ENCODE assay signal across 1 cellular context in the genomic region with DNA sequence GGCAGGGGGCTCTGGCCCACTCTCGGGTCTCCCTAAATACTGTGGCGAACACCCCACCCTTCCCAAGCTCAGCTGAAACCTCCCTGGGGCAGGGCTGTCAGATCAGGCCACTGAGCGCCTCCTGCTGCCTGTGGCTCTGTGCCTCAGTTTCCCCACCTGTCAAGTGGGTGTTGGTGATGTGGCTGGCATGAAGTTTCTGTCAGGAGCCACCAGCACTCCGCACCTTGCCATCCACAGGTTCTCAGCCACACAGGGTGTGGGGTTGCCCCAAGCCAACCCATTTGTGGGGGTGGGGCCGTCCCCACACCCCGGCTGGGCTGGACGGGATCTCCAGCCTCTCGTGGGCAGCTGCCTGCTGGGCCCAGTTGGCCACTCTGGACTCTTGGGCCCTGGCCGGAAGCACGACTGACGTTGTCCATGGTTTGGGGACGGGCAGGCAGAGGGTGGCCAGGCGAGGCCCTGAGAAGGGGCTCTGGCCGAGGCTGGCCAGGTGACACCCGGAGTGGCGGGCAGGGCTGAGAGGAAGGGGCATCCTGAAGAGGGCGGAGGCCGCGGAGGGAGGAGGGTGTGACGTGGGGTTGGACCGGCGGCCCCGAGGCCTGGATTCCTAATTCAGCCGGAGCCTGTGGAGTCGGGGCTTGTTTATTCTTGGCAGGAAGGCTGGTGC.
TF ChIP-seq lines count a peak whose summit lies in the region.

No MANE protein-coding gene starts in this region.

TF ChIP-seq in HepG2, 621 proteins besides CTCF, POLR2A, EP300 and RAD21 (continues in another document):
- TF ChIP-seq GATAD2A (CRISPR knock-in tag; IDR thresholded peaks at IDR 0.05) (peak; percentile 31; the same call in 1 of the 2 replicates), BRCA1 (CRISPR knock-in tag; IDR thresholded peaks at IDR 0.05) (no peak), ZNF605 (CRISPR knock-in tag; IDR thresholded peaks at IDR 0.05) (0 out of 2 replicates have a peak, but pooled peaks have one; percentile 22), SMC3 (IDR thresholded peaks at IDR 0.05; ENCODE audit: low read length) (no peak), ZNF317 (CRISPR knock-in tag; IDR thresholded peaks at IDR 0.05) (no peak), NONO (IDR thresholded peaks at IDR 0.05) (no peak), NONO (CRISPR knock-in tag; conservative IDR thresholded peaks at IDR 0.05) (no peak), PHF21A (CRISPR knock-in tag; IDR thresholded peaks at IDR 0.05) (peak; percentile 48; the same call in 1 of the 2 replicates), CHD4 (IDR thresholded peaks at IDR 0.05; ENCODE audit: borderline replicate concordance, low read length) (no peak), RXRA (CRISPR knock-in tag; IDR thresholded peaks at IDR 0.05) (no peak; the same call in 1 of the 2 replicates), NFE2L2 (IDR thresholded peaks at IDR 0.05; ENCODE audit: low read length) (no peak), NKX3-1 (CRISPR knock-in tag; IDR thresholded peaks at IDR 0.05) (no peak), ZFY (CRISPR knock-in tag; IDR thresholded peaks at IDR 0.05) (0 out of 2 replicates have a peak, but pooled peaks have one; percentile 25), GABPB1 (CRISPR knock-in tag; IDR thresholded peaks at IDR 0.05) (peak; percentile 51), ZSCAN9 (CRISPR knock-in tag; IDR thresholded peaks at IDR 0.05; ENCODE audit: borderline replicate concordance) (0 out of 2 replicates have a peak, but pooled peaks have one; percentile 36)
- TF ChIP-seq, protein P1, sequence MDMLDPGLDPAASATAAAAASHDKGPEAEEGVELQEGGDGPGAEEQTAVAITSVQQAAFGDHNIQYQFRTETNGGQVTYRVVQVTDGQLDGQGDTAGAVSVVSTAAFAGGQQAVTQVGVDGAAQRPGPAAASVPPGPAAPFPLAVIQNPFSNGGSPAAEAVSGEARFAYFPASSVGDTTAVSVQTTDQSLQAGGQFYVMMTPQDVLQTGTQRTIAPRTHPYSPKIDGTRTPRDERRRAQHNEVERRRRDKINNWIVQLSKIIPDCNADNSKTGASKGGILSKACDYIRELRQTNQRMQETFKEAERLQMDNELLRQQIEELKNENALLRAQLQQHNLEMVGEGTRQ (IDR thresholded peaks at IDR 0.05; ENCODE audit: low read depth, low read length), result no peak
- TF ChIP-seq, protein P1 (CRISPR knock-in tag; IDR thresholded peaks at IDR 0.05; ENCODE audit: borderline replicate concordance), result no peak
- TF ChIP-seq, protein P2, sequence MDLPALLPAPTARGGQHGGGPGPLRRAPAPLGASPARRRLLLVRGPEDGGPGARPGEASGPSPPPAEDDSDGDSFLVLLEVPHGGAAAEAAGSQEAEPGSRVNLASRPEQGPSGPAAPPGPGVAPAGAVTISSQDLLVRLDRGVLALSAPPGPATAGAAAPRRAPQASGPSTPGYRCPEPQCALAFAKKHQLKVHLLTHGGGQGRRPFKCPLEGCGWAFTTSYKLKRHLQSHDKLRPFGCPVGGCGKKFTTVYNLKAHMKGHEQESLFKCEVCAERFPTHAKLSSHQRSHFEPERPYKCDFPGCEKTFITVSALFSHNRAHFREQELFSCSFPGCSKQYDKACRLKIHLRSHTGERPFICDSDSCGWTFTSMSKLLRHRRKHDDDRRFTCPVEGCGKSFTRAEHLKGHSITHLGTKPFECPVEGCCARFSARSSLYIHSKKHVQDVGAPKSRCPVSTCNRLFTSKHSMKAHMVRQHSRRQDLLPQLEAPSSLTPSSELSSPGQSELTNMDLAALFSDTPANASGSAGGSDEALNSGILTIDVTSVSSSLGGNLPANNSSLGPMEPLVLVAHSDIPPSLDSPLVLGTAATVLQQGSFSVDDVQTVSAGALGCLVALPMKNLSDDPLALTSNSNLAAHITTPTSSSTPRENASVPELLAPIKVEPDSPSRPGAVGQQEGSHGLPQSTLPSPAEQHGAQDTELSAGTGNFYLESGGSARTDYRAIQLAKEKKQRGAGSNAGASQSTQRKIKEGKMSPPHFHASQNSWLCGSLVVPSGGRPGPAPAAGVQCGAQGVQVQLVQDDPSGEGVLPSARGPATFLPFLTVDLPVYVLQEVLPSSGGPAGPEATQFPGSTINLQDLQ (CRISPR knock-in tag; IDR thresholded peaks at IDR 0.05), result no peak
- TF ChIP-seq, protein P3, sequence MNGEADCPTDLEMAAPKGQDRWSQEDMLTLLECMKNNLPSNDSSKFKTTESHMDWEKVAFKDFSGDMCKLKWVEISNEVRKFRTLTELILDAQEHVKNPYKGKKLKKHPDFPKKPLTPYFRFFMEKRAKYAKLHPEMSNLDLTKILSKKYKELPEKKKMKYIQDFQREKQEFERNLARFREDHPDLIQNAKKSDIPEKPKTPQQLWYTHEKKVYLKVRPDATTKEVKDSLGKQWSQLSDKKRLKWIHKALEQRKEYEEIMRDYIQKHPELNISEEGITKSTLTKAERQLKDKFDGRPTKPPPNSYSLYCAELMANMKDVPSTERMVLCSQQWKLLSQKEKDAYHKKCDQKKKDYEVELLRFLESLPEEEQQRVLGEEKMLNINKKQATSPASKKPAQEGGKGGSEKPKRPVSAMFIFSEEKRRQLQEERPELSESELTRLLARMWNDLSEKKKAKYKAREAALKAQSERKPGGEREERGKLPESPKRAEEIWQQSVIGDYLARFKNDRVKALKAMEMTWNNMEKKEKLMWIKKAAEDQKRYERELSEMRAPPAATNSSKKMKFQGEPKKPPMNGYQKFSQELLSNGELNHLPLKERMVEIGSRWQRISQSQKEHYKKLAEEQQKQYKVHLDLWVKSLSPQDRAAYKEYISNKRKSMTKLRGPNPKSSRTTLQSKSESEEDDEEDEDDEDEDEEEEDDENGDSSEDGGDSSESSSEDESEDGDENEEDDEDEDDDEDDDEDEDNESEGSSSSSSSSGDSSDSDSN (CRISPR knock-in tag; IDR thresholded peaks at IDR 0.05), result peak; percentile 22; the same call in 1 of the 2 replicates
- TF ChIP-seq, protein P4, sequence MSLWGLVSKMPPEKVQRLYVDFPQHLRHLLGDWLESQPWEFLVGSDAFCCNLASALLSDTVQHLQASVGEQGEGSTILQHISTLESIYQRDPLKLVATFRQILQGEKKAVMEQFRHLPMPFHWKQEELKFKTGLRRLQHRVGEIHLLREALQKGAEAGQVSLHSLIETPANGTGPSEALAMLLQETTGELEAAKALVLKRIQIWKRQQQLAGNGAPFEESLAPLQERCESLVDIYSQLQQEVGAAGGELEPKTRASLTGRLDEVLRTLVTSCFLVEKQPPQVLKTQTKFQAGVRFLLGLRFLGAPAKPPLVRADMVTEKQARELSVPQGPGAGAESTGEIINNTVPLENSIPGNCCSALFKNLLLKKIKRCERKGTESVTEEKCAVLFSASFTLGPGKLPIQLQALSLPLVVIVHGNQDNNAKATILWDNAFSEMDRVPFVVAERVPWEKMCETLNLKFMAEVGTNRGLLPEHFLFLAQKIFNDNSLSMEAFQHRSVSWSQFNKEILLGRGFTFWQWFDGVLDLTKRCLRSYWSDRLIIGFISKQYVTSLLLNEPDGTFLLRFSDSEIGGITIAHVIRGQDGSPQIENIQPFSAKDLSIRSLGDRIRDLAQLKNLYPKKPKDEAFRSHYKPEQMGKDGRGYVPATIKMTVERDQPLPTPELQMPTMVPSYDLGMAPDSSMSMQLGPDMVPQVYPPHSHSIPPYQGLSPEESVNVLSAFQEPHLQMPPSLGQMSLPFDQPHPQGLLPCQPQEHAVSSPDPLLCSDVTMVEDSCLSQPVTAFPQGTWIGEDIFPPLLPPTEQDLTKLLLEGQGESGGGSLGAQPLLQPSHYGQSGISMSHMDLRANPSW (CRISPR knock-in tag; IDR thresholded peaks at IDR 0.05; ENCODE audit: borderline replicate concordance), result no peak
- TF ChIP-seq, protein P5, sequence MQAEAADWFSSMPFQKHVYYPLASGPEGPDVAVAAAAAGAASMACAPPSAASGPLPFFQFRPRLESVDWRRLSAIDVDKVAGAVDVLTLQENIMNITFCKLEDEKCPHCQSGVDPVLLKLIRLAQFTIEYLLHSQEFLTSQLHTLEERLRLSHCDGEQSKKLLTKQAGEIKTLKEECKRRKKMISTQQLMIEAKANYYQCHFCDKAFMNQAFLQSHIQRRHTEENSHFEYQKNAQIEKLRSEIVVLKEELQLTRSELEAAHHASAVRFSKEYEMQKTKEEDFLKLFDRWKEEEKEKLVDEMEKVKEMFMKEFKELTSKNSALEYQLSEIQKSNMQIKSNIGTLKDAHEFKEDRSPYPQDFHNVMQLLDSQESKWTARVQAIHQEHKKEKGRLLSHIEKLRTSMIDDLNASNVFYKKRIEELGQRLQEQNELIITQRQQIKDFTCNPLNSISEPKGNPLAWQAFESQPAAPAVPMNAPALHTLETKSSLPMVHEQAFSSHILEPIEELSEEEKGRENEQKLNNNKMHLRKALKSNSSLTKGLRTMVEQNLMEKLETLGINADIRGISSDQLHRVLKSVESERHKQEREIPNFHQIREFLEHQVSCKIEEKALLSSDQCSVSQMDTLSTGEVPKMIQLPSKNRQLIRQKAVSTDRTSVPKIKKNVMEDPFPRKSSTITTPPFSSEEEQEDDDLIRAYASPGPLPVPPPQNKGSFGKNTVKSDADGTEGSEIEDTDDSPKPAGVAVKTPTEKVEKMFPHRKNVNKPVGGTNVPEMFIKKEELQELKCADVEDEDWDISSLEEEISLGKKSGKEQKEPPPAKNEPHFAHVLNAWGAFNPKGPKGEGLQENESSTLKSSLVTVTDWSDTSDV (CRISPR knock-in tag; IDR thresholded peaks at IDR 0.05), result no peak
- TF ChIP-seq, protein P6, sequence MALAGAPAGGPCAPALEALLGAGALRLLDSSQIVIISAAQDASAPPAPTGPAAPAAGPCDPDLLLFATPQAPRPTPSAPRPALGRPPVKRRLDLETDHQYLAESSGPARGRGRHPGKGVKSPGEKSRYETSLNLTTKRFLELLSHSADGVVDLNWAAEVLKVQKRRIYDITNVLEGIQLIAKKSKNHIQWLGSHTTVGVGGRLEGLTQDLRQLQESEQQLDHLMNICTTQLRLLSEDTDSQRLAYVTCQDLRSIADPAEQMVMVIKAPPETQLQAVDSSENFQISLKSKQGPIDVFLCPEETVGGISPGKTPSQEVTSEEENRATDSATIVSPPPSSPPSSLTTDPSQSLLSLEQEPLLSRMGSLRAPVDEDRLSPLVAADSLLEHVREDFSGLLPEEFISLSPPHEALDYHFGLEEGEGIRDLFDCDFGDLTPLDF (CRISPR knock-in tag; IDR thresholded peaks at IDR 0.05), result no peak
- TF ChIP-seq, protein P7, sequence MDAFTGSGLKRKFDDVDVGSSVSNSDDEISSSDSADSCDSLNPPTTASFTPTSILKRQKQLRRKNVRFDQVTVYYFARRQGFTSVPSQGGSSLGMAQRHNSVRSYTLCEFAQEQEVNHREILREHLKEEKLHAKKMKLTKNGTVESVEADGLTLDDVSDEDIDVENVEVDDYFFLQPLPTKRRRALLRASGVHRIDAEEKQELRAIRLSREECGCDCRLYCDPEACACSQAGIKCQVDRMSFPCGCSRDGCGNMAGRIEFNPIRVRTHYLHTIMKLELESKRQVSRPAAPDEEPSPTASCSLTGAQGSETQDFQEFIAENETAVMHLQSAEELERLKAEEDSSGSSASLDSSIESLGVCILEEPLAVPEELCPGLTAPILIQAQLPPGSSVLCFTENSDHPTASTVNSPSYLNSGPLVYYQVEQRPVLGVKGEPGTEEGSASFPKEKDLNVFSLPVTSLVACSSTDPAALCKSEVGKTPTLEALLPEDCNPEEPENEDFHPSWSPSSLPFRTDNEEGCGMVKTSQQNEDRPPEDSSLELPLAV (CRISPR knock-in tag; conservative IDR thresholded peaks at IDR 0.05; ENCODE audit: low read depth), result no peak
- TF ChIP-seq, protein P8, sequence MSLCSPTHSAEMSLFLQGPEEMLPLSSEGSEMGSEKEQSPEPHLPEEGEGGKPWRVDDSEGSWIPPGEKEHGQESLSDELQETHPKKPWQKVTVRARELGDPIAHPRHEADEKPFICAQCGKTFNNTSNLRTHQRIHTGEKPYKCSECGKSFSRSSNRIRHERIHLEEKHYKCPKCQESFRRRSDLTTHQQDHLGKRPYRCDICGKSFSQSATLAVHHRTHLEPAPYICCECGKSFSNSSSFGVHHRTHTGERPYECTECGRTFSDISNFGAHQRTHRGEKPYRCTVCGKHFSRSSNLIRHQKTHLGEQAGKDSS (CRISPR knock-in tag; IDR thresholded peaks at IDR 0.05; ENCODE audit: borderline replicate concordance, low read depth), result no peak
- TF ChIP-seq, protein P9, sequence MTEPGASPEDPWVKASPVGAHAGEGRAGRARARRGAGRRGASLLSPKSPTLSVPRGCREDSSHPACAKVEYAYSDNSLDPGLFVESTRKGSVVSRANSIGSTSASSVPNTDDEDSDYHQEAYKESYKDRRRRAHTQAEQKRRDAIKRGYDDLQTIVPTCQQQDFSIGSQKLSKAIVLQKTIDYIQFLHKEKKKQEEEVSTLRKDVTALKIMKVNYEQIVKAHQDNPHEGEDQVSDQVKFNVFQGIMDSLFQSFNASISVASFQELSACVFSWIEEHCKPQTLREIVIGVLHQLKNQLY (CRISPR knock-in tag; IDR thresholded peaks at IDR 0.05), result no peak
- TF ChIP-seq, protein P10, sequence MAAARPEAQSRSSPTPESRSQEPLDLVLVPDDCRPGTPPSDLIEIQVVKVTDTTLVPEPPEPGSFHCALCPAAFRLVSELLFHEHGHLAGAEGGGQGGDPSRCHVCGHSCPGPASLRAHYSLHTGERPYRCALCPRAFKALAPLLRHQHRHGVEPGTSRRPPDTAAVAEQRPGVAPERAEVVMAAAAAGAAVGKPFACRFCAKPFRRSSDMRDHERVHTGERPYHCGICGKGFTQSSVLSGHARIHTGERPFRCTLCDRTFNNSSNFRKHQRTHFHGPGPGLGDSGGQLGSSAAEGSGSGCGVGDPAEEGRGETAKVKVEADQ (CRISPR knock-in tag; IDR thresholded peaks at IDR 0.05; ENCODE audit: borderline replicate concordance), result no peak
- TF ChIP-seq, protein P11, sequence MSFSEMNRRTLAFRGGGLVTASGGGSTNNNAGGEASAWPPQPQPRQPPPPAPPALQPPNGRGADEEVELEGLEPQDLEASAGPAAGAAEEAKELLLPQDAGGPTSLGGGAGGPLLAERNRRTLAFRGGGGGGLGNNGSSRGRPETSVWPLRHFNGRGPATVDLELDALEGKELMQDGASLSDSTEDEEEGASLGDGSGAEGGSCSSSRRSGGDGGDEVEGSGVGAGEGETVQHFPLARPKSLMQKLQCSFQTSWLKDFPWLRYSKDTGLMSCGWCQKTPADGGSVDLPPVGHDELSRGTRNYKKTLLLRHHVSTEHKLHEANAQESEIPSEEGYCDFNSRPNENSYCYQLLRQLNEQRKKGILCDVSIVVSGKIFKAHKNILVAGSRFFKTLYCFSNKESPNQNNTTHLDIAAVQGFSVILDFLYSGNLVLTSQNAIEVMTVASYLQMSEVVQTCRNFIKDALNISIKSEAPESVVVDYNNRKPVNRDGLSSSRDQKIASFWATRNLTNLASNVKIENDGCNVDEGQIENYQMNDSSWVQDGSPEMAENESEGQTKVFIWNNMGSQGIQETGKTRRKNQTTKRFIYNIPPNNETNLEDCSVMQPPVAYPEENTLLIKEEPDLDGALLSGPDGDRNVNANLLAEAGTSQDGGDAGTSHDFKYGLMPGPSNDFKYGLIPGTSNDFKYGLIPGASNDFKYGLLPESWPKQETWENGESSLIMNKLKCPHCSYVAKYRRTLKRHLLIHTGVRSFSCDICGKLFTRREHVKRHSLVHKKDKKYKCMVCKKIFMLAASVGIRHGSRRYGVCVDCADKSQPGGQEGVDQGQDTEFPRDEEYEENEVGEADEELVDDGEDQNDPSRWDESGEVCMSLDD (CRISPR knock-in tag; IDR thresholded peaks at IDR 0.05; ENCODE audit: borderline replicate concordance), result no peak
